In the genomic region with DNA sequence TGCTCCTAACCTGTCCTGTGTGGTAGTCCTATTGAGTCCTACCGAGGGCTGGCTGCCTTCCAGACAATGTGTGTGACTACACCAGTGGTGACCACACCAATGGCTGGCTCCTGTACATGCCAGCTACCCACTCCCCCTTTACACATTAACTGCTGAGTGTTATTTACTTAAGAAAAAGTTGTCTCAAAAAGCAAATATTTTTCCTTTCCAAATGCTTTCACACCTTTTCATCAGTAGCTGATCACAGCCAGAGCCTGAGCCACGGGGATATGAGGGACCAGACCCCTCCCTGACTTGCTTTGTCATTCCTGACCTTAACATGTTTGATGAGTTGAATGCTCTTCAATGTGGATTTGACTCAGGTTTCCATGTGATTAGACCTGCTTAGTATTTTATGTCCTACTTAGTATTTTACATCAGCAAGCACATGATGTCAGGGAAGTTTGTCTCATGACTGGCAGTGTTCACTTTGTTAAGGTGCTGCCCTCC, we compare ENCODE assay signal across 1 cellular context.
TF ChIP-seq lines count a peak whose summit lies in the region.

No MANE protein-coding gene starts in this region.

TF ChIP-seq in HepG2, 621 proteins besides CTCF, POLR2A, EP300 and RAD21 (continued from another document and continues in another):
- TF ChIP-seq, protein P1, sequence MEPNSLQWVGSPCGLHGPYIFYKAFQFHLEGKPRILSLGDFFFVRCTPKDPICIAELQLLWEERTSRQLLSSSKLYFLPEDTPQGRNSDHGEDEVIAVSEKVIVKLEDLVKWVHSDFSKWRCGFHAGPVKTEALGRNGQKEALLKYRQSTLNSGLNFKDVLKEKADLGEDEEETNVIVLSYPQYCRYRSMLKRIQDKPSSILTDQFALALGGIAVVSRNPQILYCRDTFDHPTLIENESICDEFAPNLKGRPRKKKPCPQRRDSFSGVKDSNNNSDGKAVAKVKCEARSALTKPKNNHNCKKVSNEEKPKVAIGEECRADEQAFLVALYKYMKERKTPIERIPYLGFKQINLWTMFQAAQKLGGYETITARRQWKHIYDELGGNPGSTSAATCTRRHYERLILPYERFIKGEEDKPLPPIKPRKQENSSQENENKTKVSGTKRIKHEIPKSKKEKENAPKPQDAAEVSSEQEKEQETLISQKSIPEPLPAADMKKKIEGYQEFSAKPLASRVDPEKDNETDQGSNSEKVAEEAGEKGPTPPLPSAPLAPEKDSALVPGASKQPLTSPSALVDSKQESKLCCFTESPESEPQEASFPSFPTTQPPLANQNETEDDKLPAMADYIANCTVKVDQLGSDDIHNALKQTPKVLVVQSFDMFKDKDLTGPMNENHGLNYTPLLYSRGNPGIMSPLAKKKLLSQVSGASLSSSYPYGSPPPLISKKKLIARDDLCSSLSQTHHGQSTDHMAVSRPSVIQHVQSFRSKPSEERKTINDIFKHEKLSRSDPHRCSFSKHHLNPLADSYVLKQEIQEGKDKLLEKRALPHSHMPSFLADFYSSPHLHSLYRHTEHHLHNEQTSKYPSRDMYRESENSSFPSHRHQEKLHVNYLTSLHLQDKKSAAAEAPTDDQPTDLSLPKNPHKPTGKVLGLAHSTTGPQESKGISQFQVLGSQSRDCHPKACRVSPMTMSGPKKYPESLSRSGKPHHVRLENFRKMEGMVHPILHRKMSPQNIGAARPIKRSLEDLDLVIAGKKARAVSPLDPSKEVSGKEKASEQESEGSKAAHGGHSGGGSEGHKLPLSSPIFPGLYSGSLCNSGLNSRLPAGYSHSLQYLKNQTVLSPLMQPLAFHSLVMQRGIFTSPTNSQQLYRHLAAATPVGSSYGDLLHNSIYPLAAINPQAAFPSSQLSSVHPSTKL (CRISPR knock-in tag; IDR thresholded peaks at IDR 0.05): peak; percentile 65
- TF ChIP-seq, protein P2, sequence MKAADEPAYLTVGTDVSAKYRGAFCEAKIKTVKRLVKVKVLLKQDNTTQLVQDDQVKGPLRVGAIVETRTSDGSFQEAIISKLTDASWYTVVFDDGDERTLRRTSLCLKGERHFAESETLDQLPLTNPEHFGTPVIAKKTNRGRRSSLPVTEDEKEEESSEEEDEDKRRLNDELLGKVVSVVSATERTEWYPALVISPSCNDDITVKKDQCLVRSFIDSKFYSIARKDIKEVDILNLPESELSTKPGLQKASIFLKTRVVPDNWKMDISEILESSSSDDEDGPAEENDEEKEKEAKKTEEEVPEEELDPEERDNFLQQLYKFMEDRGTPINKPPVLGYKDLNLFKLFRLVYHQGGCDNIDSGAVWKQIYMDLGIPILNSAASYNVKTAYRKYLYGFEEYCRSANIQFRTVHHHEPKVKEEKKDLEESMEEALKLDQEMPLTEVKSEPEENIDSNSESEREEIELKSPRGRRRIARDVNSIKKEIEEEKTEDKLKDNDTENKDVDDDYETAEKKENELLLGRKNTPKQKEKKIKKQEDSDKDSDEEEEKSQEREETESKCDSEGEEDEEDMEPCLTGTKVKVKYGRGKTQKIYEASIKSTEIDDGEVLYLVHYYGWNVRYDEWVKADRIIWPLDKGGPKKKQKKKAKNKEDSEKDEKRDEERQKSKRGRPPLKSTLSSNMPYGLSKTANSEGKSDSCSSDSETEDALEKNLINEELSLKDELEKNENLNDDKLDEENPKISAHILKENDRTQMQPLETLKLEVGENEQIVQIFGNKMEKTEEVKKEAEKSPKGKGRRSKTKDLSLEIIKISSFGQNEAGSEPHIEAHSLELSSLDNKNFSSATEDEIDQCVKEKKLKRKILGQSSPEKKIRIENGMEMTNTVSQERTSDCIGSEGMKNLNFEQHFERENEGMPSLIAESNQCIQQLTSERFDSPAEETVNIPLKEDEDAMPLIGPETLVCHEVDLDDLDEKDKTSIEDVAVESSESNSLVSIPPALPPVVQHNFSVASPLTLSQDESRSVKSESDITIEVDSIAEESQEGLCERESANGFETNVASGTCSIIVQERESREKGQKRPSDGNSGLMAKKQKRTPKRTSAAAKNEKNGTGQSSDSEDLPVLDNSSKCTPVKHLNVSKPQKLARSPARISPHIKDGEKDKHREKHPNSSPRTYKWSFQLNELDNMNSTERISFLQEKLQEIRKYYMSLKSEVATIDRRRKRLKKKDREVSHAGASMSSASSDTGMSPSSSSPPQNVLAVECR (CRISPR knock-in tag; IDR thresholded peaks at IDR 0.05; ENCODE audit: borderline replicate concordance): no peak
- TF ChIP-seq ZKSCAN1 (IDR thresholded peaks at IDR 0.05; ENCODE audit: low read length): no peak
- TF ChIP-seq ELF3 (CRISPR knock-in tag; IDR thresholded peaks at IDR 0.05): no peak
- peak; percentile 29; the same call in 1 of the 2 replicates for TF ChIP-seq SOX5 (CRISPR knock-in tag; IDR thresholded peaks at IDR 0.05; ENCODE audit: borderline replicate concordance)
- TF ChIP-seq ZNF460 (CRISPR knock-in tag; IDR thresholded peaks at IDR 0.05; ENCODE audit: borderline replicate concordance): no peak
- peak; percentile 64; the same call in 1 of the 2 replicates for TF ChIP-seq FOSL2 (CRISPR knock-in tag; IDR thresholded peaks at IDR 0.05)
- no peak for TF ChIP-seq ZNF619 (CRISPR knock-in tag; IDR thresholded peaks at IDR 0.05)
- TF ChIP-seq, protein P3, sequence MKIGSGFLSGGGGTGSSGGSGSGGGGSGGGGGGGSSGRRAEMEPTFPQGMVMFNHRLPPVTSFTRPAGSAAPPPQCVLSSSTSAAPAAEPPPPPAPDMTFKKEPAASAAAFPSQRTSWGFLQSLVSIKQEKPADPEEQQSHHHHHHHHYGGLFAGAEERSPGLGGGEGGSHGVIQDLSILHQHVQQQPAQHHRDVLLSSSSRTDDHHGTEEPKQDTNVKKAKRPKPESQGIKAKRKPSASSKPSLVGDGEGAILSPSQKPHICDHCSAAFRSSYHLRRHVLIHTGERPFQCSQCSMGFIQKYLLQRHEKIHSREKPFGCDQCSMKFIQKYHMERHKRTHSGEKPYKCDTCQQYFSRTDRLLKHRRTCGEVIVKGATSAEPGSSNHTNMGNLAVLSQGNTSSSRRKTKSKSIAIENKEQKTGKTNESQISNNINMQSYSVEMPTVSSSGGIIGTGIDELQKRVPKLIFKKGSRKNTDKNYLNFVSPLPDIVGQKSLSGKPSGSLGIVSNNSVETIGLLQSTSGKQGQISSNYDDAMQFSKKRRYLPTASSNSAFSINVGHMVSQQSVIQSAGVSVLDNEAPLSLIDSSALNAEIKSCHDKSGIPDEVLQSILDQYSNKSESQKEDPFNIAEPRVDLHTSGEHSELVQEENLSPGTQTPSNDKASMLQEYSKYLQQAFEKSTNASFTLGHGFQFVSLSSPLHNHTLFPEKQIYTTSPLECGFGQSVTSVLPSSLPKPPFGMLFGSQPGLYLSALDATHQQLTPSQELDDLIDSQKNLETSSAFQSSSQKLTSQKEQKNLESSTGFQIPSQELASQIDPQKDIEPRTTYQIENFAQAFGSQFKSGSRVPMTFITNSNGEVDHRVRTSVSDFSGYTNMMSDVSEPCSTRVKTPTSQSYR (CRISPR knock-in tag; IDR thresholded peaks at IDR 0.05; ENCODE audit: borderline replicate concordance): no peak
- TF ChIP-seq SRSF1 (optimal IDR thresholded peaks at IDR 0.05; ENCODE audit: low read depth, low read length): no peak
- TF ChIP-seq, protein P4, sequence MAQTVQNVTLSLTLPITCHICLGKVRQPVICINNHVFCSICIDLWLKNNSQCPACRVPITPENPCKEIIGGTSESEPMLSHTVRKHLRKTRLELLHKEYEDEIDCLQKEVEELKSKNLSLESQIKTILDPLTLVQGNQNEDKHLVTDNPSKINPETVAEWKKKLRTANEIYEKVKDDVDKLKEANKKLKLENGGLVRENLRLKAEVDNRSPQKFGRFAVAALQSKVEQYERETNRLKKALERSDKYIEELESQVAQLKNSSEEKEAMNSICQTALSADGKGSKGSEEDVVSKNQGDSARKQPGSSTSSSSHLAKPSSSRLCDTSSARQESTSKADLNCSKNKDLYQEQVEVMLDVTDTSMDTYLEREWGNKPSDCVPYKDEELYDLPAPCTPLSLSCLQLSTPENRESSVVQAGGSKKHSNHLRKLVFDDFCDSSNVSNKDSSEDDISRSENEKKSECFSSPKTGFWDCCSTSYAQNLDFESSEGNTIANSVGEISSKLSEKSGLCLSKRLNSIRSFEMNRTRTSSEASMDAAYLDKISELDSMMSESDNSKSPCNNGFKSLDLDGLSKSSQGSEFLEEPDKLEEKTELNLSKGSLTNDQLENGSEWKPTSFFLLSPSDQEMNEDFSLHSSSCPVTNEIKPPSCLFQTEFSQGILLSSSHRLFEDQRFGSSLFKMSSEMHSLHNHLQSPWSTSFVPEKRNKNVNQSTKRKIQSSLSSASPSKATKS (CRISPR knock-in tag; IDR thresholded peaks at IDR 0.05): no peak
- TF ChIP-seq ZNF549 (CRISPR knock-in tag; IDR thresholded peaks at IDR 0.05): no peak
- TF ChIP-seq SOX6 (IDR thresholded peaks at IDR 0.05): no peak
- 0 out of 2 replicates have a peak, but pooled peaks have one; percentile 24 for TF ChIP-seq SOX6 (CRISPR knock-in tag; IDR thresholded peaks at IDR 0.05)
- no peak for TF ChIP-seq SP5 (CRISPR knock-in tag; IDR thresholded peaks at IDR 0.05; ENCODE audit: borderline replicate concordance, low read depth)
- no peak for TF ChIP-seq ZNF749 (CRISPR knock-in tag; IDR thresholded peaks at IDR 0.05; ENCODE audit: borderline replicate concordance)
- TF ChIP-seq DMAP1 (CRISPR knock-in tag; IDR thresholded peaks at IDR 0.05): no peak
- TF ChIP-seq, protein P5, sequence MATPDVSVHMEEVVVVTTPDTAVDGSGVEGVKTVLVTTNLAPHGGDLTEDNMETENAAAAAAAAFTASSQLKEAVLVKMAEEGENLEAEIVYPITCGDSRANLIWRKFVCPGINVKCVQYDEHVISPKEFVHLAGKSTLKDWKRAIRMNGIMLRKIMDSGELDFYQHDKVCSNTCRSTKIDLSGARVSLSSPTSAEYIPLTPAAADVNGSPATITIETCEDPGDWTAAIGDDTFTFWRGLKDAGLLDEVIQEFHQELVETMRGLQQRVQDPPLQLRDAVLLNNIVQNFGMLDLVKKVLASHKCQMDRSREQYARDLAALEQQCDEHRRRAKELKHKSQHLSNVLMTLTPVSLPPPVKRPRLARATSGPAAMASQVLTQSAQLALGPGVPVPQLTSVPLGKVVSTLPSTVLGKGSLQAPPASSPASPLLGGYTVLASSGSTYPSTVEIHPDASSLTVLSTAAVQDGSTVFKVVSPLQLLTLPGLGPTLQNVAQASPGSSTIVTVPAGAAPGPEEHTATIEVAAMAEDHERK (CRISPR knock-in tag; IDR thresholded peaks at IDR 0.05; ENCODE audit: low read depth): no peak
- TF ChIP-seq SIX1 (CRISPR knock-in tag; IDR thresholded peaks at IDR 0.05; ENCODE audit: borderline replicate concordance): no peak
- TF ChIP-seq, protein P6, sequence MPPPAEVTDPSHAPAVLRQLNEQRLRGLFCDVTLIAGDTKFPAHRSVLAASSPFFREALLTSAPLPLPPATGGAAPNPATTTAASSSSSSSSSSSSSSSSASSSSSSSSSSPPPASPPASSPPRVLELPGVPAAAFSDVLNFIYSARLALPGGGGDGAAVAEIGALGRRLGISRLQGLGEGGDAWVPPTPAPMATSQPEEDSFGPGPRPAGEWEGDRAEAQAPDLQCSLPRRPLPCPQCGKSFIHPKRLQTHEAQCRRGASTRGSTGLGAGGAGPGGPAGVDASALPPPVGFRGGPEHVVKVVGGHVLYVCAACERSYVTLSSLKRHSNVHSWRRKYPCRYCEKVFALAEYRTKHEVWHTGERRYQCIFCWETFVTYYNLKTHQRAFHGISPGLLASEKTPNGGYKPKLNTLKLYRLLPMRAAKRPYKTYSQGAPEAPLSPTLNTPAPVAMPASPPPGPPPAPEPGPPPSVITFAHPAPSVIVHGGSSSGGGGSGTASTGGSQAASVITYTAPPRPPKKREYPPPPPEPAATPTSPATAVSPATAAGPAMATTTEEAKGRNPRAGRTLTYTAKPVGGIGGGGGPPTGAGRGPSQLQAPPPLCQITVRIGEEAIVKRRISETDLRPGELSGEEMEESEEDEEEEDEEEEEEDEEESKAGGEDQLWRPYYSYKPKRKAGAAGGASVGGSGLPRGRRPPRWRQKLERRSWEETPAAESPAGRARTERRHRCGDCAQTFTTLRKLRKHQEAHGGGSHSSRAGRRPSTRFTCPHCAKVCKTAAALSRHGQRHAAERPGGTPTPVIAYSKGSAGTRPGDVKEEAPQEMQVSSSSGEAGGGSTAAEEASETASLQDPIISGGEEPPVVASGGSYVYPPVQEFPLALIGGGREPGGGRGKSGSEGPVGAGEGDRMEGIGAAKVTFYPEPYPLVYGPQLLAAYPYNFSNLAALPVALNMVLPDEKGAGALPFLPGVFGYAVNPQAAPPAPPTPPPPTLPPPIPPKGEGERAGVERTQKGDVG (CRISPR knock-in tag; IDR thresholded peaks at IDR 0.05; ENCODE audit: borderline replicate concordance): no peak
- no peak for TF ChIP-seq PCBP1 (IDR thresholded peaks at IDR 0.05; ENCODE audit: borderline replicate concordance, low read depth, low read length)
- TF ChIP-seq NFKB2 (CRISPR knock-in tag; IDR thresholded peaks at IDR 0.05; ENCODE audit: borderline replicate concordance): no peak
- TF ChIP-seq, protein P7, sequence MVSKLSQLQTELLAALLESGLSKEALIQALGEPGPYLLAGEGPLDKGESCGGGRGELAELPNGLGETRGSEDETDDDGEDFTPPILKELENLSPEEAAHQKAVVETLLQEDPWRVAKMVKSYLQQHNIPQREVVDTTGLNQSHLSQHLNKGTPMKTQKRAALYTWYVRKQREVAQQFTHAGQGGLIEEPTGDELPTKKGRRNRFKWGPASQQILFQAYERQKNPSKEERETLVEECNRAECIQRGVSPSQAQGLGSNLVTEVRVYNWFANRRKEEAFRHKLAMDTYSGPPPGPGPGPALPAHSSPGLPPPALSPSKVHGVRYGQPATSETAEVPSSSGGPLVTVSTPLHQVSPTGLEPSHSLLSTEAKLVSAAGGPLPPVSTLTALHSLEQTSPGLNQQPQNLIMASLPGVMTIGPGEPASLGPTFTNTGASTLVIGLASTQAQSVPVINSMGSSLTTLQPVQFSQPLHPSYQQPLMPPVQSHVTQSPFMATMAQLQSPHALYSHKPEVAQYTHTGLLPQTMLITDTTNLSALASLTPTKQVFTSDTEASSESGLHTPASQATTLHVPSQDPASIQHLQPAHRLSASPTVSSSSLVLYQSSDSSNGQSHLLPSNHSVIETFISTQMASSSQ (IDR thresholded peaks at IDR 0.05; ENCODE audit: low read depth): no peak
- TF ChIP-seq, protein P7 (CRISPR knock-in tag; IDR thresholded peaks at IDR 0.05; ENCODE audit: borderline replicate concordance): no peak
- TF ChIP-seq MXI1 (IDR thresholded peaks at IDR 0.05; ENCODE audit: borderline replicate concordance, low read depth, low read length): 0 out of 3 replicates have a peak, but pooled peaks have one; percentile 9
- no peak for TF ChIP-seq SMC3 (IDR thresholded peaks at IDR 0.05; ENCODE audit: low read length)
- TF ChIP-seq ZNF331 (CRISPR knock-in tag; IDR thresholded peaks at IDR 0.05): no peak
- no peak for TF ChIP-seq ZBTB1 (CRISPR knock-in tag; IDR thresholded peaks at IDR 0.05; ENCODE audit: borderline replicate concordance)
- TF ChIP-seq YEATS4 (CRISPR knock-in tag; IDR thresholded peaks at IDR 0.05; ENCODE audit: borderline replicate concordance): no peak
- TF ChIP-seq ZNF367 (CRISPR knock-in tag; IDR thresholded peaks at IDR 0.05; ENCODE audit: borderline replicate concordance): no peak
